23 cellular contexts compared by ENCODE assay signal in the genomic region with DNA sequence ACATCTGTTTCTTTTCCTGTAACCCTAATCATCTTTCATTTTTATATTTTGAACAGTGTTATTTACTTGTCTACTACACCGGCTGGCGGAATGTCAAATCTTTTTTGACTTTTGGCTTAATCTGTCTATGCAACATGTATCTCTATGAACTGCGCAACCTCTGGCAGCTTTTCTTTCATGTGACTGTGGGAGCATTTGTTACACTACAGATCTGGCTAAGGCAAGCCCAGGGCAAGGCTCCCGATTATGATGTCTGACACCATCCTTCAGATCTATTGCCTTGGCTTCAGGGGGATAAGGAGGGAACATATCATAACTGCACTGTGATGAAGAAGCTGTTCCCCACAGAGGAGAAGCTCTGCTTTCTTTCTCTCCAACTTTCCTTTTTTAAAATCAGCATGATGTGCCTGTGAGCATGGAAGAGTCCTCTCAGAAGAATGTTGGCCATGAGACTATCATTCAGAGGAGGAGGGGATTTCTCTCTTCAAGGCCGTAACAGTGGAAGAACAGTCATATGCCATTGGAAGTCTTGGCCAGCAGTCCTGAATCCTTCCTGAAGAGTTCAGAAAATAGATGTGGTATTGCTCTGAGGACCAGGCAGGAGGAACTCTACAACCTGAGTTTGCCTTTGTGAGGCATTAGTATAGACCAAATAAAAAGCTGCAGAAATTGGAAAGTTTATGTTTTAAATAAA.
DNase-seq lines count a peak whose midpoint lies in the region; ATAC-seq, FAIRE-seq and TF ChIP-seq lines count a peak whose summit lies in the region.
"Had no signal": no experiment of that assay in that cellular context is flagged by ENCODE, and none has a peak within 500 bp of the region (broad histone marks: within the 10 kb centered on the region; RNA-seq: fewer than 3 reads in every experiment).

No MANE protein-coding gene starts in this region.

- H3K9me3 ChIP-seq in keratinocyte (ENCODE audit: control insufficient read depth, low read depth, low read length) (no peaks in the 10 kb centered on the region), suprapubic skin (no peaks in the 10 kb centered on the region), ascending aorta (no peaks in the 10 kb centered on the region)
- H3K9me3 ChIP-seq: upper lobe of left lung had no signal

- ATAC-seq in activated naive CD8-positive, alpha-beta T cell treated with anti-CD3 and anti-CD28 coated beads, Interleukin-2, amount 50 U/mL, for 24 hours: no peak
- ATAC-seq in HG02852 (IDR thresholded peaks at IDR 0.05; ENCODE audit: unreplicated experiment): no peak
- ATAC-seq: effector memory CD8-positive, alpha-beta T cell; HCT116; stimulated activated naive CD8-positive, alpha-beta T cell treated with anti-CD3 and anti-CD28 coated beads, Interleukin-15, amount 100 ng/mL, for 72 hours had no signal

- WGBS in suprapubic skin: 63% methylated on average over 5 of the region's 5 CpGs

- no peak for TF ChIP-seq POLR2A in suprapubic skin (IDR thresholded peaks at IDR 0.05)

- peaks cover 6% of the 10 kb centered on the region for H3K4me1 Mint-ChIP-seq in activated naive CD8-positive, alpha-beta T cell treated with anti-CD3 and anti-CD28 coated beads for 36 hours
- H3K4me1 Mint-ChIP-seq in activated naive CD8-positive, alpha-beta T cell treated with anti-CD3 and anti-CD28 coated beads, Interleukin-2, amount 50 U/mL, for 24 hours: peaks cover 3% of the 10 kb centered on the region
- H3K4me1 Mint-ChIP-seq: activated naive CD4-positive, alpha-beta T cell treated with anti-CD3 and anti-CD28 coated beads, Interleukin-2, amount 50 U/mL, for 24 hours; immature natural killer cell; stimulated activated naive CD8-positive, alpha-beta T cell treated with anti-CD3 and anti-CD28 coated beads, Interleukin-15, amount 100 ng/mL, for 72 hours had no signal

- H3K27ac Mint-ChIP-seq in activated naive CD8-positive, alpha-beta T cell treated with anti-CD3 and anti-CD28 coated beads for 36 hours: peak overlapping the region; percentile 42
- no peak overlapping the region for H3K27ac Mint-ChIP-seq in activated naive CD8-positive, alpha-beta T cell treated with anti-CD3 and anti-CD28 coated beads, Interleukin-2, amount 50 U/mL, for 24 hours
- H3K27ac Mint-ChIP-seq: activated naive CD4-positive, alpha-beta T cell treated with anti-CD3 and anti-CD28 coated beads, Interleukin-2, amount 50 U/mL, for 24 hours; activated T-helper 1 cell treated with anti-CD3 and anti-CD28 coated beads, Interleukin-12 subunit alpha, Interleukin-12 subunit beta, Interleukin-2, Interleukin-4 antibody, amounts not matched to agents 30 ng/mL and 10 ng/mL and 1 ng/mL, durations not matched to agents 14 hours and 24 hours and 36 hours; effector memory CD8-positive, alpha-beta T cell; stimulated activated naive CD8-positive, alpha-beta T cell treated with anti-CD3 and anti-CD28 coated beads, Interleukin-15, amount 100 ng/mL, for 72 hours had no signal

- H3K9ac ChIP-seq in keratinocyte (ENCODE audit: control insufficient read depth, extremely low read depth, insufficient read depth, low read length): no peak overlapping the region
- H3K9ac ChIP-seq: KMS-11 had no signal

- no peak overlapping the region for H2AFZ ChIP-seq in keratinocyte (ENCODE audit: control insufficient read depth, low read length)

- H3K4me3 ChIP-seq in fibroblast of mammary gland (ENCODE audit: control insufficient read depth, low read depth, low read length) (no peak overlapping the region), keratinocyte (ENCODE audit: control insufficient read depth in 2 of 3, extremely low read depth in 1 of 3, insufficient read depth in 2 of 3, low read depth in 1 of 3, low read length in 3 of 3) (no peak overlapping the region), suprapubic skin (no peak overlapping the region), ascending aorta (no peak overlapping the region)
- H3K4me3 ChIP-seq: upper lobe of left lung had no signal

- no peak overlapping the region for H3K4me2 ChIP-seq in keratinocyte (ENCODE audit: control insufficient read depth, extremely low read depth, insufficient read depth, low read depth, low read length)
- H3K4me2 ChIP-seq: KMS-11 had no signal

- H3K36me3 ChIP-seq in keratinocyte (ENCODE audit: control insufficient read depth in 2 of 2, extremely low read depth in 1 of 2, insufficient read depth in 2 of 2, low read length in 2 of 2): peaks cover 0 to 4% of the 10 kb centered on the region in 2 experiments
- no peaks in the 10 kb centered on the region for H3K36me3 ChIP-seq in suprapubic skin
- peaks cover 0 to 5% of the 10 kb centered on the region in 2 donors for H3K36me3 ChIP-seq in ascending aorta

- no peaks in the 10 kb centered on the region for H3K27me3 Mint-ChIP-seq in activated naive CD8-positive, alpha-beta T cell treated with anti-CD3 and anti-CD28 coated beads for 36 hours
- no peaks in the 10 kb centered on the region for H3K27me3 Mint-ChIP-seq in activated naive CD8-positive, alpha-beta T cell treated with anti-CD3 and anti-CD28 coated beads, Interleukin-2, amount 50 U/mL, for 24 hours
- H3K27me3 Mint-ChIP-seq: activated naive CD4-positive, alpha-beta T cell treated with anti-CD3 and anti-CD28 coated beads, Interleukin-2, amount 50 U/mL, for 24 hours; effector memory CD8-positive, alpha-beta T cell; stimulated activated naive CD8-positive, alpha-beta T cell treated with anti-CD3 and anti-CD28 coated beads, Interleukin-15, amount 100 ng/mL, for 72 hours had no signal

- no peak overlapping the region for H3K27ac ChIP-seq in keratinocyte (ENCODE audit: control insufficient read depth, insufficient read depth, low read length)
- peak overlapping the region; percentile 13 for H3K27ac ChIP-seq in suprapubic skin
- no peak overlapping the region for H3K27ac ChIP-seq in ascending aorta
- H3K27ac ChIP-seq: KMS-11, upper lobe of left lung had no signal

- H3K79me2 ChIP-seq in keratinocyte (ENCODE audit: control insufficient read depth, insufficient read depth, low read length): no peaks in the 10 kb centered on the region

- H3K36me3 Mint-ChIP-seq in activated naive CD8-positive, alpha-beta T cell treated with anti-CD3 and anti-CD28 coated beads for 36 hours: peaks cover 18% of the 10 kb centered on the region
- peaks cover 8% of the 10 kb centered on the region for H3K36me3 Mint-ChIP-seq in activated naive CD8-positive, alpha-beta T cell treated with anti-CD3 and anti-CD28 coated beads, Interleukin-2, amount 50 U/mL, for 24 hours (ENCODE audit: low read depth)

- no peaks in the 10 kb centered on the region for H3K9me3 Mint-ChIP-seq in activated naive CD8-positive, alpha-beta T cell treated with anti-CD3 and anti-CD28 coated beads for 36 hours
- no peaks in the 10 kb centered on the region for H3K9me3 Mint-ChIP-seq in activated naive CD8-positive, alpha-beta T cell treated with anti-CD3 and anti-CD28 coated beads, Interleukin-2, amount 50 U/mL, for 24 hours
- H3K9me3 Mint-ChIP-seq: activated naive CD4-positive, alpha-beta T cell treated with anti-CD3 and anti-CD28 coated beads, Interleukin-2, amount 50 U/mL, for 24 hours; activated T-helper 1 cell treated with anti-CD3 and anti-CD28 coated beads, Interleukin-12 subunit alpha, Interleukin-12 subunit beta, Interleukin-2, Interleukin-4 antibody, amounts not matched to agents 30 ng/mL and 10 ng/mL and 1 ng/mL, durations not matched to agents 14 hours and 24 hours and 36 hours; effector memory CD8-positive, alpha-beta T cell; immature natural killer cell; stimulated activated naive CD8-positive, alpha-beta T cell treated with anti-CD3 and anti-CD28 coated beads, Interleukin-15, amount 100 ng/mL, for 72 hours had no signal

- H4K20me1 ChIP-seq in keratinocyte (ENCODE audit: control insufficient read depth, extremely low read depth, insufficient read depth, low read length): no peaks in the 10 kb centered on the region

- H3K9me1 ChIP-seq in keratinocyte (ENCODE audit: control insufficient read depth, extremely low read depth, insufficient read depth, low read length): no peaks in the 10 kb centered on the region

- TF ChIP-seq CTCF in fibroblast of mammary gland (conservative IDR thresholded peaks at IDR 0.05; ENCODE audit: control insufficient read depth, insufficient read depth, low read depth, low read length) (no peak), keratinocyte (optimal IDR thresholded peaks at IDR 0.05 in 1 of 3, IDR thresholded peaks at IDR 0.05 in 1 of 3, conservative IDR thresholded peaks at IDR 0.05 in 1 of 3; ENCODE audit: extremely low read depth in 1 of 3, insufficient read depth in 2 of 3, low read length in 3 of 3) (no peak), suprapubic skin (IDR thresholded peaks at IDR 0.05) (no peak), ascending aorta (IDR thresholded peaks at IDR 0.05) (no peak)

- H3K4me1 ChIP-seq in keratinocyte (ENCODE audit: control insufficient read depth, extremely low read depth, insufficient read depth, low read length) (peaks cover 14% of the 10 kb centered on the region), suprapubic skin (peaks cover 7% of the 10 kb centered on the region), ascending aorta (peaks cover 0 to 2% of the 10 kb centered on the region in 2 donors)

- intact Hi-C loops in ascending aorta (cut with DNase I): no loop called here

- H3K27me3 ChIP-seq in keratinocyte (ENCODE audit: control insufficient read depth, extremely low read depth, insufficient read depth, low read length) (no peaks in the 10 kb centered on the region), suprapubic skin (no peaks in the 10 kb centered on the region), ascending aorta (no peaks in the 10 kb centered on the region)
- H3K27me3 ChIP-seq: upper lobe of left lung had no signal

- peak; percentile 41 for FAIRE-seq in keratinocyte (lab: Jason Lieb, UNC)
- no peak for FAIRE-seq in RCC 7860 (lab: Jason Lieb, UNC)
- FAIRE-seq: TTC549 had no signal

- no peak for DNase-seq in activated naive CD8-positive, alpha-beta T cell treated with anti-CD3 and anti-CD28 coated beads for 36 hours
- no peak for DNase-seq in activated naive CD8-positive, alpha-beta T cell treated with anti-CD3 and anti-CD28 coated beads, Interleukin-2, amount 50 U/mL, for 24 hours
- DNase-seq in fibroblast of mammary gland (ENCODE audit: low read depth) (peak; percentile 14), keratinocyte (ENCODE audit: low read depth, low spot score) (no peak), suprapubic skin (ENCODE audit: low spot score in 2 of 2) (peak; percentile 79 to 82), RCC 7860 (ENCODE audit: low spot score) (no peak), ascending aorta (ENCODE audit: low spot score in 2 of 2) (no peak)
- DNase-seq: 8988T; DMS53; effector memory CD8-positive, alpha-beta T cell; GF-D8; immature natural killer cell; NCI-H1694; SHP77; stimulated activated CD4-positive, alpha-beta T cell treated with anti-CD3 and anti-CD28 coated beads, Interleukin-12 subunit alpha, Interleukin-12 subunit beta, amount 100 ng/mL, for 4 hours; stimulated activated naive CD8-positive, alpha-beta T cell treated with anti-CD3 and anti-CD28 coated beads, Interleukin-15, amount 100 ng/mL, for 72 hours; upper lobe of left lung had no signal

- H3K4me3 Mint-ChIP-seq in activated naive CD8-positive, alpha-beta T cell treated with anti-CD3 and anti-CD28 coated beads for 36 hours: no peak overlapping the region
- H3K4me3 Mint-ChIP-seq in activated naive CD8-positive, alpha-beta T cell treated with anti-CD3 and anti-CD28 coated beads, Interleukin-2, amount 50 U/mL, for 24 hours: no peak overlapping the region
- H3K4me3 Mint-ChIP-seq: activated naive CD4-positive, alpha-beta T cell treated with anti-CD3 and anti-CD28 coated beads, Interleukin-2, amount 50 U/mL, for 24 hours; activated T-helper 1 cell treated with anti-CD3 and anti-CD28 coated beads, Interleukin-12 subunit alpha, Interleukin-12 subunit beta, Interleukin-2, Interleukin-4 antibody, amounts not matched to agents 30 ng/mL and 10 ng/mL and 1 ng/mL, durations not matched to agents 14 hours and 24 hours and 36 hours; effector memory CD8-positive, alpha-beta T cell; immature natural killer cell; stimulated activated naive CD8-positive, alpha-beta T cell treated with anti-CD3 and anti-CD28 coated beads, Interleukin-15, amount 100 ng/mL, for 72 hours had no signal

- TF ChIP-seq EP300 in suprapubic skin (IDR thresholded peaks at IDR 0.05): no peak

- dilution Hi-C loops in keratinocyte (cut with MboI; ENCODE audit: extremely low pct_ligation_motif_present, low sequenced_read_pairs): no loop called here

Comparison
In these comparisons a context has a peak if more than half of its experiments do, and no peak if none do; other contexts are left out.
1. DNase-seq: peak in fibroblast of mammary gland (single experiment) and suprapubic skin (2 of 2); none in activated naive CD8-positive, alpha-beta T cell treated with anti-CD3 and anti-CD28 coated beads for 36 hours (single experiment), activated naive CD8-positive, alpha-beta T cell treated with anti-CD3 and anti-CD28 coated beads, Interleukin-2, amount 50 U/mL, for 24 hours (single experiment), keratinocyte (single experiment), RCC 7860 (single experiment) and ascending aorta (0 of 2).